In the genomic region with DNA sequence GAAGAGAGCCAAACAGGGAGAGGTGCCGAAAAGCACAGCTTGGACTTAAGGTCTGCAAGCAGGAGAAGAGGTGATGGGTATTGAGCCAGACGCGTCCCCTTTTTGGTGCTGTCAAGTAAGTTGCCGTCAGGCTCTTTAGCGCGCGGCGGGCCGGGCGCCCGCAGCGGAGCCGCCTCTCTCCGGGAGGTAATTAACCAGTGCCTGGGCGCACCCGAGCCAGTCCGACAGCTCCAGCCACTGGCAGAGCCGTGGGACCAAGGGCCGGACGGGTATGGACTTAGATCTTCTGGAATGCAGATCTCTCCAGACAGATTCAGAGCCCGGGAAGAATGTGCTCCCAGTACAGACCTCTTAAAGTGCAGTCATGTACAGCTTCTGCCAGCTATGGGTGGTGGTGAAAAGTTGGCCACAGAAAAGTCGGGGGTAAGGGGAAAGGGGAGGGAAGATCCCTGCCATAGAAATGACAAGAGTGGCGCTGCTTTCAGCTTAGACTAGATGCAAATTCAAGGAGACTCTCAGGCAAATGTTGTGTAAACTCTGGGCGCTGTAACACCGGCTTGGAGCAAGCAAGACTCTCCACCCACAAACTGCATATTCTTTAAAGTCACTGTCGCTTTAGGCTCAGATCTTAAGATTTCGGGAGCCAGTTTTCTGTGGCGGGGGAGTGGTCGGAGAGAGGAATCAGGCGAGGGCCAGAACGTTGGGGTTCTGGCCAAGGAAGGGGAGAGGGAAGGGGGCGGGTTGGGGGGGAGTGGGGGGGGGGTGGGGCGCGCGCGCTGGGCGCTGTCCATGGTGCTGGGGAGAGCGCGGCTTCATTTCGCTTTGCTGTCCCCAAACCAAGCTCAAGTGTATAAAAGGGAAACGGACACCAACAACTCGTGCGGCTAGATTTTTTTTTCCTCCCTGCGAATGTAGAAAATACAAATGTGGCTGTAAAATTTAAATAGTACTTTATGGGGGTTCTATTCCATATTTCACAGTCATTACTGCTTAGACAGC, we compare ENCODE assay signal across 9 cellular contexts. TPM values are rescaled to one million over a fixed set of nuclear protein-coding genes. Genes with fewer than 3 reads are reported as not detected.
DNase-seq lines count a peak whose midpoint lies in the region; ATAC-seq and TF ChIP-seq lines count a peak whose summit lies in the region.
"Had no signal": no experiment of that assay in that cellular context is flagged by ENCODE, and none has a peak within 500 bp of the region (broad histone marks: within the 10 kb centered on the region; RNA-seq: fewer than 3 reads in every experiment).

No MANE protein-coding gene starts in this region.

- no peaks in the 10 kb centered on the region for H3K36me3 ChIP-seq in SK-N-MC (ENCODE audit: insufficient read depth, low read length)
- no peaks in the 10 kb centered on the region for H3K36me3 ChIP-seq in kidney epithelial cell (ENCODE audit: control insufficient read depth, insufficient read depth, low read length)

- H3K27me3 Mint-ChIP-seq in type B pancreatic cell = peaks cover 99% of the 10 kb centered on the region

- no peaks in the 10 kb centered on the region for H3K9me3 ChIP-seq in SK-N-MC (ENCODE audit: low read depth, low read length)

- no peaks in the 10 kb centered on the region for H3K9me3 Mint-ChIP-seq in type B pancreatic cell

- H3K27ac ChIP-seq in SK-N-MC = no peak overlapping the region

- no peak for TF ChIP-seq CTCF in kidney epithelial cell (IDR thresholded peaks at IDR 0.05; ENCODE audit: insufficient read depth, low read length, poor library complexity, severe bottlenecking)
- TF ChIP-seq CTCF in type B pancreatic cell (conservative IDR thresholded peaks at IDR 0.05) = no peak

- H3K4me3 Mint-ChIP-seq in type B pancreatic cell = peak overlapping the region; percentile 77

- H3K27ac Mint-ChIP-seq in type B pancreatic cell = peak overlapping the region; percentile 29

- ATAC-seq in left cardiac atrium = peak; percentile 49 to 68
- no peak for ATAC-seq in GM19397 (IDR thresholded peaks at IDR 0.05; ENCODE audit: unreplicated experiment)

- no peak for DNase-seq in left cardiac atrium
- no peak for DNase-seq in cardiac septum (ENCODE audit: low spot score)
- DNase-seq in SK-N-MC (ENCODE audit: low read depth, low spot score) = no peak
- no peak for DNase-seq in kidney epithelial cell (ENCODE audit: low read depth)
- no peak for DNase-seq in type B pancreatic cell (ENCODE audit: extremely low spot score, unreplicated experiment)
- no peak for DNase-seq in HPDE6-E6E7 (ENCODE audit: extremely low spot score)
- no peak for DNase-seq in SKM-1 (lab: John Stamatoyannopoulos, UW; ENCODE audit: unreplicated experiment)
- DNase-seq: activated naive CD4-positive, alpha-beta T cell treated with Interleukin-2 at 50 U/mL for 16 hours had no signal

- H3K4me3 ChIP-seq in SK-N-MC = peak overlapping the region; percentile 71
- peak overlapping the region; percentile 5 for H3K4me3 ChIP-seq in kidney epithelial cell (ENCODE audit: low read depth, low read length)

- intact Hi-C loops in left cardiac atrium (cut with DNase I) = loop anchor here in 1 of 2 donors (10.0 kb wide), 1 partner anchor 283 kb away; no protein-coding TSS in a partner anchor
- intact Hi-C loops in cardiac septum (cut with DNase I) = loop anchor here (2.0 kb wide), 1 partner anchor 31 kb away; the partner anchor contains the start of gene NR2F1-AS1

- H3K9ac ChIP-seq in SK-N-MC (ENCODE audit: insufficient read length) = no peak overlapping the region

- H3K27me3 ChIP-seq in kidney epithelial cell (ENCODE audit: control insufficient read depth, insufficient read depth, low read length) = peaks cover 25% of the 10 kb centered on the region

- peaks cover 24% of the 10 kb centered on the region for H3K4me1 Mint-ChIP-seq in type B pancreatic cell (ENCODE audit: unreplicated experiment)

- H3K36me3 Mint-ChIP-seq in type B pancreatic cell = no peaks in the 10 kb centered on the region

RNA-seq across cellular contexts. Expression of gene NR2F1, which starts 29.2 kb away (rescaled TPM):
- 10 to 100 TPM; 17.9 to 41.8 TPM for total RNA-seq in left cardiac atrium
- total RNA-seq in cardiac septum = 0.73 TPM
- 12.8 and 13.2 TPM in 2 replicates for total RNA-seq in kidney epithelial cell
- total RNA-seq in type B pancreatic cell (ENCODE audit: low replicate concordance) = 6.6 and 126 TPM in 2 replicates

RNA-seq across cellular contexts. Expression of gene NR2F1-AS1, which starts 31.2 kb away (rescaled TPM):
- 10 to 100 TPM; 10.5 to 11.9 TPM for total RNA-seq in left cardiac atrium
- 0.89 TPM for total RNA-seq in cardiac septum
- 5.3 and 9.5 TPM in 2 replicates for total RNA-seq in kidney epithelial cell
- 1.8 and 19.0 TPM in 2 replicates for total RNA-seq in type B pancreatic cell (ENCODE audit: low replicate concordance)
